ENCODE assay signal across 16 cellular contexts in the genomic region with DNA sequence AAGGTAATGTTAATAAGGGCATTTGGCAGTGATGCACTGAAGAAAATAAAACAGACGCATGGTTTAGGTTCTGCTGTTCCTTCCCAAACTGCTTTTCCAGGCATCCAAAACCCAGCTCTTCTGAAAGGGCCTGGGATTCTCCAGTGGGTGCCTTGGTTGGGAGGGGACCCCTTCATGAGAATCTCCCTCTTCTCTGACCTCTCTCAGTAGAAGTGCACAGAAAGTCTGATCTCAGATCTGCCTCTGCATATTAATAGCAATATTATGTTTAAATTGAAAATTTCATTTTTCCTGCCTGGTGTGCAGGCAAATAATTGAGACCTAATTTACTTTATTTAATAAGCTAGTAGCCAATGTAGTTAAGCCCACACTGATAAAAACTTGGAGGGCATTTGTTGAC.
DNase-seq lines count a peak whose midpoint lies in the region; ATAC-seq and TF ChIP-seq lines count a peak whose summit lies in the region.
"Had no signal": no experiment of that assay in that cellular context is flagged by ENCODE, and none has a peak within 500 bp of the region (broad histone marks: within the 10 kb centered on the region; RNA-seq: fewer than 3 reads in every experiment).

No MANE protein-coding gene starts in this region.

- H3K9ac ChIP-seq in BLaER1 treated with 17β-estradiol and CSF1 and Interleukin-3, amounts not matched to agents 10 nM and 100 nM: no peak overlapping the region
- H3K9ac ChIP-seq: GM23248 had no signal

- no peaks in the 10 kb centered on the region for H3K36me3 ChIP-seq in heart left ventricle
- H3K36me3 ChIP-seq in BLaER1 treated with 17β-estradiol and CSF1 and Interleukin-3, amounts not matched to agents 10 nM and 100 nM: no peaks in the 10 kb centered on the region
- no peaks in the 10 kb centered on the region for H3K36me3 ChIP-seq in osteoblast (ENCODE audit: insufficient read depth, low read length)
- H3K36me3 ChIP-seq: BE2C had no signal

- H3K9me3 ChIP-seq in heart left ventricle: peaks cover 0 to 6% (median 0%) of the 10 kb centered on the region in 12 donors
- H3K9me3 ChIP-seq in BLaER1 treated with 17β-estradiol and CSF1 and Interleukin-3, amounts not matched to agents 10 nM and 100 nM (replicated peaks in 1 of 11): no peaks in the 10 kb centered on the region
- H3K9me3 ChIP-seq in osteoblast (ENCODE audit: low read depth, low read length): no peaks in the 10 kb centered on the region
- H3K9me3 ChIP-seq: A549, BE2C, Caco-2 had no signal

- H2AFZ ChIP-seq in osteoblast (ENCODE audit: low read length): no peak overlapping the region
- H2AFZ ChIP-seq: GM23248 had no signal

- intact Hi-C loops in cardiac septum (cut with DNase I) (loop anchor here (10.0 kb wide), 1 partner anchor 159 kb away; no protein-coding TSS in a partner anchor), heart left ventricle (cut with DNase I) (loop anchor here in 7 of 10 donors (10.0 kb wide), 3 partner anchors 159 to 599 kb away; no protein-coding TSS in a partner anchor)

- H3K4me2 ChIP-seq in BLaER1 treated with 17β-estradiol and CSF1 and Interleukin-3, amounts not matched to agents 10 nM and 100 nM: peak overlapping the region in 7 of 11 experiments; percentile 17 to 58 (median 44); a peak in 9 of 22 replicates
- H3K4me2 ChIP-seq in osteoblast (ENCODE audit: insufficient read depth, low read length): no peak overlapping the region
- H3K4me2 ChIP-seq: A549 had no signal

- H3K4me1 ChIP-seq in heart left ventricle: no peaks in the 10 kb centered on the region
- peaks cover 0 to 24% (median 14%) of the 10 kb centered on the region in 10 experiments; a peak in 14 of 20 replicates for H3K4me1 ChIP-seq in BLaER1 treated with 17β-estradiol and CSF1 and Interleukin-3, amounts not matched to agents 10 nM and 100 nM
- no peaks in the 10 kb centered on the region for H3K4me1 ChIP-seq in osteoblast (ENCODE audit: insufficient read depth, low read length)
- H3K4me1 ChIP-seq: Caco-2 had no signal

- no peak overlapping the region for H3K27ac ChIP-seq in heart left ventricle
- H3K27ac ChIP-seq in BLaER1 treated with 17β-estradiol and CSF1 and Interleukin-3, amounts not matched to agents 10 nM and 100 nM: no peak overlapping the region
- no peak overlapping the region for H3K27ac ChIP-seq in osteoblast (ENCODE audit: low read depth, low read length)
- H3K27ac ChIP-seq: A549, C4-2B, GM23248 had no signal

- no peak for TF ChIP-seq CTCF in heart left ventricle (IDR thresholded peaks at IDR 0.05)
- no peak for TF ChIP-seq CTCF in osteoblast (IDR thresholded peaks at IDR 0.05; ENCODE audit: extremely low read depth, low read depth, low read length)

- H3K27me3 ChIP-seq in heart left ventricle: peaks cover 0 to 11% (median 0%) of the 10 kb centered on the region in 9 donors
- no peaks in the 10 kb centered on the region for H3K27me3 ChIP-seq in BLaER1 treated with 17β-estradiol and CSF1 and Interleukin-3, amounts not matched to agents 10 nM and 100 nM
- no peaks in the 10 kb centered on the region for H3K27me3 ChIP-seq in osteoblast (ENCODE audit: insufficient read depth, low read length)
- H3K27me3 ChIP-seq: BE2C had no signal

- WGBS in heart left ventricle, 4 donors: 84 to 95% (median 87%) methylated on average over 1 of the region's 1 CpG

- ATAC-seq in heart left ventricle: no peak
- ATAC-seq: A549; CD8-positive, alpha-beta T cell had no signal

- H3K4me3 ChIP-seq in heart left ventricle (no peak overlapping the region), osteoblast (ENCODE audit: insufficient read depth, low read length) (no peak overlapping the region)
- H3K4me3 ChIP-seq in BLaER1 treated with 17β-estradiol and CSF1 and Interleukin-3, amounts not matched to agents 10 nM and 100 nM: no peak overlapping the region
- H3K4me3 ChIP-seq: A549, GM23248 had no signal

- H3K79me2 ChIP-seq in osteoblast (ENCODE audit: insufficient read depth, low read length): no peaks in the 10 kb centered on the region

- DNase-seq in cardiac septum (ENCODE audit: low spot score) (peak; percentile 3), heart left ventricle (no peak), osteoblast (ENCODE audit: insufficient read length, low spot score, missing footprints) (peak; percentile 59), putamen (ENCODE audit: low spot score) (no peak), NCI-H2029 (lab: John Stamatoyannopoulos, UW) (no peak)
- DNase-seq: 8988T; AML-193; CD4-positive, CD25-positive, alpha-beta regulatory T cell; CD8-positive, alpha-beta T cell; DMS153 had no signal

- no peak for TF ChIP-seq POLR2A in heart left ventricle (IDR thresholded peaks at IDR 0.05)

- H4K20me1 ChIP-seq in BLaER1 treated with 17β-estradiol and CSF1 and Interleukin-3, amounts not matched to agents 10 nM and 100 nM: peaks cover 0 to 31% (median 0%) of the 10 kb centered on the region in 11 experiments; a peak in 6 of 22 replicates
- H4K20me1 ChIP-seq in osteoblast (ENCODE audit: insufficient read depth, low read length): no peaks in the 10 kb centered on the region

Comparison
In these comparisons a context has a peak if more than half of its experiments do, and no peak if none do; other contexts are left out.
1. DNase-seq: peak in cardiac septum (single experiment) and osteoblast (single experiment); none in heart left ventricle (0 of 5), putamen (single experiment) and NCI-H2029 (single experiment).